In genomic region chr5:50874277-50874984, GRCh38 we compare ENCODE assay signal across 21 cellular contexts.
A peak's percentile ranks its signal among the peaks of the same experiment; 100 is the strongest.
DNase-seq lines count a peak whose midpoint lies in the region; ATAC-seq and TF ChIP-seq lines count a peak whose summit lies in the region.
"Had no signal": no experiment of that assay in that cellular context is flagged by ENCODE, and none has a peak within 500 bp of the region (broad histone marks: within the 10 kb centered on the region; RNA-seq: fewer than 3 reads in every experiment).

No MANE protein-coding gene starts in this region.

- POLR2A ChIA-PET in activated CD8-positive, alpha-beta T cell treated with anti-CD3 and anti-CD28 coated beads for 36 hours (lab: Charles Lee) = no interaction called here
- POLR2A ChIA-PET in activated CD8-positive, alpha-beta T cell treated with anti-CD3 and anti-CD28 coated beads, Interleukin-2, amount 10 ng/mL, durations not matched to agents 7 days and 5 days (lab: Charles Lee) = no interaction called here

- H3K4me3 ChIP-seq in thoracic aorta = peak overlapping the region; percentile 51
- H3K4me3 ChIP-seq: neural progenitor cell, sigmoid colon, tibial artery had no signal

- peaks cover 0 to 23% of the 10 kb centered on the region in 2 donors for H3K4me1 ChIP-seq in thoracic aorta (ENCODE audit: control insufficient read depth in 1 of 2, low read depth in 2 of 2)
- H3K4me1 ChIP-seq: neural progenitor cell, sigmoid colon had no signal

- peaks cover 9% of the 10 kb centered on the region for H3K27me3 Mint-ChIP-seq in activated CD8-positive, alpha-beta T cell treated with anti-CD3 and anti-CD28 coated beads for 36 hours
- H3K27me3 Mint-ChIP-seq in activated CD8-positive, alpha-beta T cell treated with anti-CD3 and anti-CD28 coated beads, Interleukin-2, amount 10 ng/mL, durations not matched to agents 7 days and 5 days (ENCODE audit: low read depth) = peaks cover 12% of the 10 kb centered on the region
- peaks cover 10% of the 10 kb centered on the region for H3K27me3 Mint-ChIP-seq in memory B cell
- peaks cover 3% of the 10 kb centered on the region for H3K27me3 Mint-ChIP-seq in activated T-helper 1 cell treated with anti-CD3 and anti-CD28 coated beads, Interleukin-12 subunit alpha, Interleukin-12 subunit beta, Interleukin-2, Interleukin-4 antibody, amounts not matched to agents 30 ng/mL and 10 ng/mL and 1 ng/mL, durations not matched to agents 14 hours and 24 hours and 36 hours (ENCODE audit: insufficient read depth)

- no peak for TF ChIP-seq CTCF in activated CD8-positive, alpha-beta T cell treated with anti-CD3 and anti-CD28 coated beads for 36 hours (IDR thresholded peaks at IDR 0.05)
- TF ChIP-seq CTCF in thoracic aorta (IDR thresholded peaks at IDR 0.05) = no peak

- CTCF ChIA-PET in activated CD8-positive, alpha-beta T cell treated with anti-CD3 and anti-CD28 coated beads for 36 hours (lab: Charles Lee) = interaction anchor here (0.8 kb wide), 1 partner anchor 360 kb away, joined by 3 read pairs; no protein-coding TSS in a partner anchor
- CTCF ChIA-PET in activated CD8-positive, alpha-beta T cell treated with anti-CD3 and anti-CD28 coated beads, Interleukin-2, amount 10 ng/mL, durations not matched to agents 7 days and 5 days (lab: Charles Lee) = no interaction called here

- no peak overlapping the region for H3K27ac Mint-ChIP-seq in activated CD8-positive, alpha-beta T cell treated with anti-CD3 and anti-CD28 coated beads for 36 hours
- no peak overlapping the region for H3K27ac Mint-ChIP-seq in activated CD8-positive, alpha-beta T cell treated with anti-CD3 and anti-CD28 coated beads, Interleukin-2, amount 10 ng/mL, durations not matched to agents 7 days and 5 days
- H3K27ac Mint-ChIP-seq in memory B cell = peak overlapping the region; percentile 18
- no peak overlapping the region for H3K27ac Mint-ChIP-seq in activated T-helper 1 cell treated with anti-CD3 and anti-CD28 coated beads, Interleukin-12 subunit alpha, Interleukin-12 subunit beta, Interleukin-2, Interleukin-4 antibody, amounts not matched to agents 30 ng/mL and 10 ng/mL and 1 ng/mL, durations not matched to agents 14 hours and 24 hours and 36 hours
- H3K27ac Mint-ChIP-seq: activated CD4-positive, alpha-beta T cell treated with anti-CD3 and anti-CD28 coated beads, Interleukin-2, amount 10 ng/mL, durations not matched to agents 7 days and 5 days; activated naive CD4-positive, alpha-beta T cell treated with anti-CD3 and anti-CD28 coated beads, Interleukin-2, amount 50 U/mL, for 72 hours; CD8-positive, alpha-beta T cell; effector memory CD8-positive, alpha-beta T cell; neural progenitor cell had no signal

- peak; percentile 5 for DNase-seq in activated CD8-positive, alpha-beta T cell treated with anti-CD3 and anti-CD28 coated beads for 36 hours
- no peak for DNase-seq in activated CD8-positive, alpha-beta T cell treated with anti-CD3 and anti-CD28 coated beads, Interleukin-2, amount 10 ng/mL, durations not matched to agents 7 days and 5 days
- DNase-seq in NOMO-1 treated with DMSO at 0.1 percent for 48 hours (lab: John Stamatoyannopoulos, UW; ENCODE audit: unreplicated experiment) (peak; percentile 56), memory B cell (ENCODE audit: low spot score in 2 of 2) (no peak), thoracic aorta (ENCODE audit: low spot score) (no peak), NCI-H1105 treated with DMSO at 0.1 percent for 48 hours (lab: John Stamatoyannopoulos, UW) (no peak), NCI-H146 (lab: John Stamatoyannopoulos, UW) (no peak)
- no peak for DNase-seq in activated T-helper 1 cell treated with anti-CD3 and anti-CD28 coated beads, Interleukin-12 subunit alpha, Interleukin-12 subunit beta, Interleukin-2, Interleukin-4 antibody, amounts not matched to agents 30 ng/mL and 10 ng/mL and 1 ng/mL, durations not matched to agents 14 hours and 24 hours and 36 hours (ENCODE audit: low spot score)
- DNase-seq: activated CD4-positive, alpha-beta T cell treated with anti-CD3 and anti-CD28 coated beads, Interleukin-2, amount 10 ng/mL, durations not matched to agents 7 days and 5 days; activated T-cell treated with anti-CD3 and anti-CD28 coated beads, Interleukin-2, amount 50 U/mL, for 1 hour; CD8-positive, alpha-beta T cell; effector memory CD8-positive, alpha-beta T cell; GOT3; MM.1S; NCI-H748 treated with DMSO at 0.1 percent for 48 hours; sigmoid colon; stimulated activated CD4-positive, alpha-beta T cell treated with anti-CD3 and anti-CD28 coated beads, Interleukin-2, amount 100 ng/mL, for 48 hours; T-helper 9 cell; tibial artery had no signal

- H3K27me3 ChIP-seq in thoracic aorta (replicated peaks; ENCODE audit: insufficient read depth) = no peaks in the 10 kb centered on the region
- H3K27me3 ChIP-seq: neural progenitor cell, sigmoid colon, tibial artery had no signal

- no peaks in the 10 kb centered on the region for H3K9me3 Mint-ChIP-seq in activated CD8-positive, alpha-beta T cell treated with anti-CD3 and anti-CD28 coated beads for 36 hours
- H3K9me3 Mint-ChIP-seq in activated CD8-positive, alpha-beta T cell treated with anti-CD3 and anti-CD28 coated beads, Interleukin-2, amount 10 ng/mL, durations not matched to agents 7 days and 5 days (ENCODE audit: insufficient read depth) = no peaks in the 10 kb centered on the region
- H3K9me3 Mint-ChIP-seq in memory B cell = no peaks in the 10 kb centered on the region
- no peaks in the 10 kb centered on the region for H3K9me3 Mint-ChIP-seq in activated T-helper 1 cell treated with anti-CD3 and anti-CD28 coated beads, Interleukin-12 subunit alpha, Interleukin-12 subunit beta, Interleukin-2, Interleukin-4 antibody, amounts not matched to agents 30 ng/mL and 10 ng/mL and 1 ng/mL, durations not matched to agents 14 hours and 24 hours and 36 hours
- H3K9me3 Mint-ChIP-seq: activated CD4-positive, alpha-beta T cell treated with anti-CD3 and anti-CD28 coated beads, Interleukin-2, amount 10 ng/mL, durations not matched to agents 7 days and 5 days; CD8-positive, alpha-beta T cell; effector memory CD8-positive, alpha-beta T cell had no signal

- H3K9me3 ChIP-seq in thoracic aorta = no peaks in the 10 kb centered on the region
- H3K9me3 ChIP-seq: sigmoid colon, tibial artery had no signal

- intact Hi-C loops in activated CD8-positive, alpha-beta T cell treated with anti-CD3 and anti-CD28 coated beads for 36 hours (cut with micrococcal nuclease) = no loop called here
- intact Hi-C loops in activated T-helper 1 cell treated with anti-CD3 and anti-CD28 coated beads, Interleukin-12 subunit alpha, Interleukin-12 subunit beta, Interleukin-2, Interleukin-4 antibody, amounts not matched to agents 30 ng/mL and 10 ng/mL and 1 ng/mL, durations not matched to agents 14 hours and 24 hours and 36 hours (cut with micrococcal nuclease) = no loop called here

- H3K27ac ChIP-seq in thoracic aorta = peak overlapping the region in 1 of 2 donors; percentile 43
- H3K27ac ChIP-seq: neural progenitor cell had no signal

- peaks cover 12% of the 10 kb centered on the region for H3K4me1 Mint-ChIP-seq in activated CD8-positive, alpha-beta T cell treated with anti-CD3 and anti-CD28 coated beads for 36 hours (ENCODE audit: low read depth)
- peaks cover 5% of the 10 kb centered on the region for H3K4me1 Mint-ChIP-seq in activated CD8-positive, alpha-beta T cell treated with anti-CD3 and anti-CD28 coated beads, Interleukin-2, amount 10 ng/mL, durations not matched to agents 7 days and 5 days (ENCODE audit: low read depth)
- peaks cover 12% of the 10 kb centered on the region for H3K4me1 Mint-ChIP-seq in memory B cell
- peaks cover 6% of the 10 kb centered on the region for H3K4me1 Mint-ChIP-seq in activated T-helper 1 cell treated with anti-CD3 and anti-CD28 coated beads, Interleukin-12 subunit alpha, Interleukin-12 subunit beta, Interleukin-2, Interleukin-4 antibody, amounts not matched to agents 30 ng/mL and 10 ng/mL and 1 ng/mL, durations not matched to agents 14 hours and 24 hours and 36 hours (ENCODE audit: low read depth)
- H3K4me1 Mint-ChIP-seq: neural progenitor cell had no signal

- H3K36me3 Mint-ChIP-seq in activated CD8-positive, alpha-beta T cell treated with anti-CD3 and anti-CD28 coated beads for 36 hours (ENCODE audit: low read depth) = no peaks in the 10 kb centered on the region
- no peaks in the 10 kb centered on the region for H3K36me3 Mint-ChIP-seq in activated CD8-positive, alpha-beta T cell treated with anti-CD3 and anti-CD28 coated beads, Interleukin-2, amount 10 ng/mL, durations not matched to agents 7 days and 5 days (ENCODE audit: low read depth)
- H3K36me3 Mint-ChIP-seq in memory B cell = no peaks in the 10 kb centered on the region
- no peaks in the 10 kb centered on the region for H3K36me3 Mint-ChIP-seq in activated T-helper 1 cell treated with anti-CD3 and anti-CD28 coated beads, Interleukin-12 subunit alpha, Interleukin-12 subunit beta, Interleukin-2, Interleukin-4 antibody, amounts not matched to agents 30 ng/mL and 10 ng/mL and 1 ng/mL, durations not matched to agents 14 hours and 24 hours and 36 hours (ENCODE audit: low read depth)
- H3K36me3 Mint-ChIP-seq: activated naive CD4-positive, alpha-beta T cell treated with anti-CD3 and anti-CD28 coated beads, Interleukin-2, amount 50 U/mL, for 72 hours; CD8-positive, alpha-beta T cell; neural progenitor cell had no signal

- H3K4me3 Mint-ChIP-seq in activated CD8-positive, alpha-beta T cell treated with anti-CD3 and anti-CD28 coated beads for 36 hours = no peak overlapping the region
- H3K4me3 Mint-ChIP-seq in activated CD8-positive, alpha-beta T cell treated with anti-CD3 and anti-CD28 coated beads, Interleukin-2, amount 10 ng/mL, durations not matched to agents 7 days and 5 days = no peak overlapping the region
- H3K4me3 Mint-ChIP-seq in memory B cell = no peak overlapping the region
- H3K4me3 Mint-ChIP-seq in activated T-helper 1 cell treated with anti-CD3 and anti-CD28 coated beads, Interleukin-12 subunit alpha, Interleukin-12 subunit beta, Interleukin-2, Interleukin-4 antibody, amounts not matched to agents 30 ng/mL and 10 ng/mL and 1 ng/mL, durations not matched to agents 14 hours and 24 hours and 36 hours = no peak overlapping the region
- H3K4me3 Mint-ChIP-seq: activated CD4-positive, alpha-beta T cell treated with anti-CD3 and anti-CD28 coated beads, Interleukin-2, amount 10 ng/mL, durations not matched to agents 7 days and 5 days; CD8-positive, alpha-beta T cell; effector memory CD8-positive, alpha-beta T cell; neural progenitor cell had no signal

- H3K36me3 ChIP-seq in thoracic aorta = no peaks in the 10 kb centered on the region
- H3K36me3 ChIP-seq: neural progenitor cell, sigmoid colon, tibial artery had no signal

- ATAC-seq in activated CD8-positive, alpha-beta T cell treated with anti-CD3 and anti-CD28 coated beads for 36 hours = no peak
- ATAC-seq in activated CD8-positive, alpha-beta T cell treated with anti-CD3 and anti-CD28 coated beads, Interleukin-2, amount 10 ng/mL, durations not matched to agents 7 days and 5 days = no peak
- ATAC-seq in memory B cell (ENCODE audit: low read depth) (peak; percentile 41), thoracic aorta (ENCODE audit: insufficient number of reproducible peaks, low FRiP score, low read depth) (peak; percentile 36)
- ATAC-seq: CD8-positive, alpha-beta T cell; effector memory CD8-positive, alpha-beta T cell had no signal

Comparison
In these comparisons a context has a peak if more than half of its experiments do, and no peak if none do; other contexts are left out.
1. DNase-seq: peak in activated CD8-positive, alpha-beta T cell treated with anti-CD3 and anti-CD28 coated beads for 36 hours (single experiment) and NOMO-1 treated with DMSO at 0.1 percent for 48 hours (single experiment); none in activated CD8-positive, alpha-beta T cell treated with anti-CD3 and anti-CD28 coated beads, Interleukin-2, amount 10 ng/mL, durations not matched to agents 7 days and 5 days (single experiment), memory B cell (0 of 2), thoracic aorta (single experiment), NCI-H1105 treated with DMSO at 0.1 percent for 48 hours (single experiment), activated T-helper 1 cell treated with anti-CD3 and anti-CD28 coated beads, Interleukin-12 subunit alpha, Interleukin-12 subunit beta, Interleukin-2, Interleukin-4 antibody, amounts not matched to agents 30 ng/mL and 10 ng/mL and 1 ng/mL, durations not matched to agents 14 hours and 24 hours and 36 hours (single experiment) and NCI-H146 (single experiment).
2. ATAC-seq: peak in memory B cell (single experiment) and thoracic aorta (single experiment); none in activated CD8-positive, alpha-beta T cell treated with anti-CD3 and anti-CD28 coated beads for 36 hours (single experiment) and activated CD8-positive, alpha-beta T cell treated with anti-CD3 and anti-CD28 coated beads, Interleukin-2, amount 10 ng/mL, durations not matched to agents 7 days and 5 days (single experiment).